ENCODE assay signal across 15 cellular contexts in genomic region chr2:85893428-85894258, GRCh38. TPM values are rescaled to one million over a fixed set of nuclear protein-coding genes. Genes with fewer than 3 reads are reported as not detected.
DNase-seq lines count a peak whose midpoint lies in the region; ATAC-seq, FAIRE-seq and TF ChIP-seq lines count a peak whose summit lies in the region.
"Had no signal": no experiment of that assay in that cellular context is flagged by ENCODE, and none has a peak within 500 bp of the region (broad histone marks: within the 10 kb centered on the region; RNA-seq: fewer than 3 reads in every experiment).

No MANE protein-coding gene starts in this region.

- H3K27me3 Mint-ChIP-seq in MCF 10A (ENCODE audit: insufficient read depth, unreplicated experiment) (no peaks in the 10 kb centered on the region), astrocyte (ENCODE audit: low read depth, unreplicated experiment) (no peaks in the 10 kb centered on the region)
- H3K27me3 Mint-ChIP-seq: B cell had no signal

- H3K4me1 Mint-ChIP-seq in MCF 10A (ENCODE audit: insufficient read depth, unreplicated experiment), result peaks cover 21% of the 10 kb centered on the region
- peaks cover 37% of the 10 kb centered on the region for H3K4me1 Mint-ChIP-seq in astrocyte (ENCODE audit: low read depth, unreplicated experiment)

- peak; percentile 55 for FAIRE-seq in astrocyte (lab: Jason Lieb, UNC)
- no peak for FAIRE-seq in urothelium cell line (lab: Jason Lieb, UNC)
- FAIRE-seq: GM18507 had no signal

- H3K4me3 ChIP-seq in breast epithelium (no peak overlapping the region), astrocyte (ENCODE audit: insufficient read depth, low read depth, low read length) (peak overlapping the region; percentile 17)
- H3K4me3 ChIP-seq: heart left ventricle had no signal

- H3K36me3 Mint-ChIP-seq in MCF 10A (ENCODE audit: insufficient read depth, unreplicated experiment) (no peaks in the 10 kb centered on the region), astrocyte (ENCODE audit: low read depth, unreplicated experiment) (peaks cover 2% of the 10 kb centered on the region)

- H3K27ac ChIP-seq in breast epithelium, result no peak overlapping the region
- peak overlapping the region; percentile 68 for H3K27ac ChIP-seq in astrocyte (ENCODE audit: low read depth, low read length)
- H3K27ac ChIP-seq: heart left ventricle, neutrophil had no signal

- H3K36me3 ChIP-seq in breast epithelium (no peaks in the 10 kb centered on the region), astrocyte (ENCODE audit: insufficient read depth, low read length) (no peaks in the 10 kb centered on the region)
- H3K36me3 ChIP-seq: heart left ventricle, neutrophil had no signal

- intact Hi-C loops in MCF 10A (cut with micrococcal nuclease), result no loop called here
- intact Hi-C loops in breast epithelium (cut with DNase I; ENCODE audit: low total_unique reads), result no loop called here

- TF ChIP-seq POLR2A in breast epithelium (IDR thresholded peaks at IDR 0.05), result no peak

- TF ChIP-seq CTCF in MCF 10A (IDR thresholded peaks at IDR 0.05; ENCODE audit: unreplicated experiment) (no peak), breast epithelium (IDR thresholded peaks at IDR 0.05) (no peak), astrocyte (IDR thresholded peaks at IDR 0.05; ENCODE audit: insufficient read depth, low read depth, low read length) (no peak)

- H3K4me1 ChIP-seq in breast epithelium (peaks cover 0 to 10% of the 10 kb centered on the region in 2 donors), astrocyte (ENCODE audit: insufficient read depth, low read length) (peaks cover 32% of the 10 kb centered on the region)

- POLR2A ChIA-PET in MCF 10A (lab: Yijun Ruan, JAX), result interaction anchor here (0.7 to 1.1 kb wide), 3 partner anchors 10 to 146 kb away, joined by 3 to 4 read pairs (median 4); no protein-coding TSS in a partner anchor

- H3K9me3 ChIP-seq in breast epithelium (no peaks in the 10 kb centered on the region), astrocyte (ENCODE audit: insufficient read depth, low read depth, low read length) (no peaks in the 10 kb centered on the region)
- H3K9me3 ChIP-seq: neutrophil had no signal

- no peaks in the 10 kb centered on the region for H3K79me2 ChIP-seq in astrocyte (ENCODE audit: insufficient read depth, low read length)

- peak; percentile 66 for DNase-seq in MCF 10A (ENCODE audit: unreplicated experiment)
- DNase-seq in breast epithelium (ENCODE audit: low spot score in 2 of 2), result no peak
- peak; percentile 86 for DNase-seq in astrocyte (ENCODE audit: low read depth)
- DNase-seq in iris pigment epithelial cell (ENCODE audit: low read depth), result peak; percentile 56
- DNase-seq in urothelium cell line (ENCODE audit: low spot score), result peak; percentile 63
- DNase-seq in ureter (ENCODE audit: low spot score), result no peak
- DNase-seq in AML-193 (lab: John Stamatoyannopoulos, UW), result no peak
- DNase-seq: activated naive CD4-positive, alpha-beta T cell treated with anti-CD3 and anti-CD28 coated beads, Interleukin-2, amount 50 U/mL, for 16 hours; GOT3; heart left ventricle; NCI-H524 had no signal

- H3K9me3 Mint-ChIP-seq in MCF 10A (ENCODE audit: unreplicated experiment) (no peaks in the 10 kb centered on the region), astrocyte (ENCODE audit: unreplicated experiment) (peaks cover 7% of the 10 kb centered on the region)

- no peak for ATAC-seq in GM18861 (IDR thresholded peaks at IDR 0.05; ENCODE audit: unreplicated experiment)
- ATAC-seq: heart left ventricle had no signal

- CTCF ChIA-PET in MCF 10A (lab: Yijun Ruan, JAX), result interaction anchor here (0.7 kb wide), 1 partner anchor 154 kb away, joined by 3 read pairs; no protein-coding TSS in a partner anchor

- no peak overlapping the region for H3K4me3 Mint-ChIP-seq in MCF 10A (ENCODE audit: unreplicated experiment)
- H3K4me3 Mint-ChIP-seq in astrocyte (ENCODE audit: unreplicated experiment), result peak overlapping the region; percentile 41
- H3K4me3 Mint-ChIP-seq: B cell had no signal

- H3K27me3 ChIP-seq in breast epithelium (no peaks in the 10 kb centered on the region), astrocyte (ENCODE audit: insufficient read depth, low read length) (no peaks in the 10 kb centered on the region)

- H2AFZ ChIP-seq in astrocyte (ENCODE audit: low read depth, low read length), result peak overlapping the region; percentile 26

- peak overlapping the region; percentile 21 for H3K27ac Mint-ChIP-seq in MCF 10A (ENCODE audit: low read depth, unreplicated experiment)
- peak overlapping the region; percentile 85 for H3K27ac Mint-ChIP-seq in astrocyte (ENCODE audit: unreplicated experiment)
- H3K27ac Mint-ChIP-seq: B cell had no signal

- BruUV-seq in MCF 10A (replicated peaks; lab: Mats Ljungman, UMichigan), result no TSS peak

- H4K20me1 ChIP-seq in astrocyte (ENCODE audit: insufficient read depth, low read length), result no peaks in the 10 kb centered on the region

- H3K9ac ChIP-seq in astrocyte (ENCODE audit: low read length), result peak overlapping the region; percentile 50

- peak overlapping the region; percentile 70 for H3K4me2 ChIP-seq in astrocyte (ENCODE audit: low read length)

RNA-seq across cellular contexts. Expression of gene ST3GAL5, which starts 4.9 kb away (rescaled TPM):
- total RNA-seq in MCF 10A (2022) (1.2 and 2.3 TPM in 2 replicates), breast epithelium (10 to 100 TPM; 20.8 to 52.5 (median 29.5) TPM), astrocyte (20.0 and 28.2 TPM in 2 replicates), ureter (120 TPM)

Comparison
In these comparisons a context has a peak if more than half of its experiments do, and no peak if none do; other contexts are left out.
1. DNase-seq: peak in MCF 10A (single experiment), astrocyte (single experiment), iris pigment epithelial cell (single experiment) and urothelium cell line (single experiment); none in breast epithelium (0 of 2), ureter (single experiment) and AML-193 (0 of 2).